1 cellular context compared by ENCODE assay signal in genomic region chr20:45972500-45973183, GRCh38.
A peak's percentile ranks its signal among the peaks of the same experiment; 100 is the strongest.
TF ChIP-seq lines count a peak whose summit lies in the region.

No MANE protein-coding gene starts in this region.

TF ChIP-seq in SK-N-SH treated with all-trans-retinoic acid at 6 μM for 48 hours, 23 proteins besides CTCF, POLR2A, EP300 and RAD21 (continued from another document):
- TF ChIP-seq TSHZ2 (CRISPR knock-in tag; IDR thresholded peaks at IDR 0.05), result peak; percentile 70; the same call in 1 of the 2 replicates
